In the genomic region with DNA sequence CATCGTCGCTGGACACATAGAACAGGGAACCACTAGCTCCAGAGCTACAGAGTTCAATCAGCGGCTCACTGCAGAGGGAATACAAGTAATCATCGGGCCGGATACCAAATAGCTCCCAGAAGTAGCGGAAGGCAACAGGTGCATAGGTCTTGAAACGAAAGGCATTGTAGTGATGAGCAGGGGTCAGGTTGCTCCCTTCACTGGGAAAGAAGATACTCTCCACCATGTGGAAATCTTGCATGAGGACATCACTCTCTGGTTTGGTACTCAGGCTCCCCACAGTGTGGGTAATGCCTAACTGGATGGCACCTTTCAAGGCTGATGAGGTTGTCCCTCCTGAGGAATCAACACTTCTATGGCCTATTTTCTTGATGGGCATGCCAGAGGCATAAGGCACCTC, we compare ENCODE assay signal across 3 cellular contexts. TPM values are rescaled to one million over a fixed set of nuclear protein-coding genes. Genes with fewer than 3 reads are reported as not detected.
"Had no signal": no experiment of that assay in that cellular context is flagged by ENCODE, and none has a peak within 500 bp of the region (broad histone marks: within the 10 kb centered on the region; RNA-seq: fewer than 3 reads in every experiment).

No MANE protein-coding gene starts in this region.

RNA-seq across cellular contexts. Expression of a gene that starts 32.7 kb away (rescaled TPM):
- total RNA-seq: activated B cell treated with CpG ODN at 0.5 μM for 24 hours; activated CD8-positive, alpha-beta T cell treated with anti-CD3 and anti-CD28 coated beads for 36 hours; activated CD8-positive, alpha-beta T cell treated with anti-CD3 and anti-CD28 coated beads, Interleukin-2, amount 10 ng/mL, durations not matched to agents 7 days and 5 days had no signal
